Comparison of ENCODE assay signal across 1 cellular context in the genomic region with DNA sequence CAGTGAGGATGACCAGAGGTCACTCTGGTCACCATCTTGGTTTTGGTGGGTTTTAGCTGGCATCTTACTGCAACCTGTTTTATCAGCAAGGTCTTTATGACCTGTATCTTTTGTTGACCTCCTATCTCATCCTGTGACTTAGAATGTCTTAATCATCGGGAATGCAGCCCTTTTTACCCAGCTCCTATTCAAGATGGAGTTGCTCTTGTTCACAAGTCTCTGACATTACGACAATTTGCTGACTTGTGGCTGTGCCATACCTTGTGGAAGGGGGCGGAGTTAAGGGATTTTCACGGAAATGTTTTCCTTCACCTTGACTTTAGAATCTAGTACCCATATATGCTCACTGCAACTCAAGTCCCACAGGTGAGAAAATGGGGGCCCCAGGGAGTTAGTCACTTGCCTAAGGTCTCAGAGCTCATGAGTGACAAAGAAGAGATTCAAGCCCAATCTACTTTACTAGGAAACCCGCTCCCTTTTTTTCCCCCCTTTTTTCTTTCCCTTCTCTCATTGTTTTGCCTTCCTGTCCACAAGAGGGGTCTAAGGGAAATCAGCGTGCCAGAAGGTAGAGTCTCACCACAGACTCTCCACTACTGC.
TF ChIP-seq lines count a peak whose summit lies in the region.

No MANE protein-coding gene starts in this region.

TF ChIP-seq in K562, 482 proteins besides CTCF, POLR2A, EP300 and RAD21 (continued from another document and continues in another):
- TF ChIP-seq, protein P1, sequence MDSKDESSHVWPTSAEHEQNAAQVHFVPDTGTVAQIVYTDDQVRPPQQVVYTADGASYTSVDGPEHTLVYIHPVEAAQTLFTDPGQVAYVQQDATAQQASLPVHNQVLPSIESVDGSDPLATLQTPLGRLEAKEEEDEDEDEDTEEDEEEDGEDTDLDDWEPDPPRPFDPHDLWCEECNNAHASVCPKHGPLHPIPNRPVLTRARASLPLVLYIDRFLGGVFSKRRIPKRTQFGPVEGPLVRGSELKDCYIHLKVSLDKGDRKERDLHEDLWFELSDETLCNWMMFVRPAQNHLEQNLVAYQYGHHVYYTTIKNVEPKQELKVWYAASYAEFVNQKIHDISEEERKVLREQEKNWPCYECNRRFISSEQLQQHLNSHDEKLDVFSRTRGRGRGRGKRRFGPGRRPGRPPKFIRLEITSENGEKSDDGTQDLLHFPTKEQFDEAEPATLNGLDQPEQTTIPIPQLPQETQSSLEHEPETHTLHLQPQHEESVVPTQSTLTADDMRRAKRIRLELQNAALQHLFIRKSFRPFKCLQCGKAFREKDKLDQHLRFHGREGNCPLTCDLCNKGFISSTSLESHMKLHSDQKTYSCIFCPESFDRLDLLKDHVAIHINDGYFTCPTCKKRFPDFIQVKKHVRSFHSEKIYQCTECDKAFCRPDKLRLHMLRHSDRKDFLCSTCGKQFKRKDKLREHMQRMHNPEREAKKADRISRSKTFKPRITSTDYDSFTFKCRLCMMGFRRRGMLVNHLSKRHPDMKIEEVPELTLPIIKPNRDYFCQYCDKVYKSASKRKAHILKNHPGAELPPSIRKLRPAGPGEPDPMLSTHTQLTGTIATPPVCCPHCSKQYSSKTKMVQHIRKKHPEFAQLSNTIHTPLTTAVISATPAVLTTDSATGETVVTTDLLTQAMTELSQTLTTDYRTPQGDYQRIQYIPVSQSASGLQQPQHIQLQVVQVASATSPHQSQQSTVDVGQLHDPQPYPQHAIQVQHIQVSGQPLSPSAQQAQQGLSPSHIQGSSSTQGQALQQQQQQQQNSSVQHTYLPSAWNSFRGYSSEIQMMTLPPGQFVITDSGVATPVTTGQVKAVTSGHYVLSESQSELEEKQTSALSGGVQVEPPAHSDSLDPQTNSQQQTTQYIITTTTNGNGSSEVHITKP (IDR thresholded peaks at IDR 0.05; ENCODE audit: partially characterized antibody): no peak
- no peak for TF ChIP-seq MTA1 (IDR thresholded peaks at IDR 0.05; ENCODE audit: borderline replicate concordance)
- TF ChIP-seq KDM5B (IDR thresholded peaks at IDR 0.05; ENCODE audit: insufficient replicate concordance, low read depth, low read length): no peak
- no peak for TF ChIP-seq POLR2B (IDR thresholded peaks at IDR 0.05; ENCODE audit: low read depth, partially characterized antibody)
- TF ChIP-seq TGIF2 (CRISPR knock-in tag; IDR thresholded peaks at IDR 0.05): no peak
- no peak for TF ChIP-seq KAT8 (IDR thresholded peaks at IDR 0.05; ENCODE audit: low read depth)
- TF ChIP-seq, protein P2, sequence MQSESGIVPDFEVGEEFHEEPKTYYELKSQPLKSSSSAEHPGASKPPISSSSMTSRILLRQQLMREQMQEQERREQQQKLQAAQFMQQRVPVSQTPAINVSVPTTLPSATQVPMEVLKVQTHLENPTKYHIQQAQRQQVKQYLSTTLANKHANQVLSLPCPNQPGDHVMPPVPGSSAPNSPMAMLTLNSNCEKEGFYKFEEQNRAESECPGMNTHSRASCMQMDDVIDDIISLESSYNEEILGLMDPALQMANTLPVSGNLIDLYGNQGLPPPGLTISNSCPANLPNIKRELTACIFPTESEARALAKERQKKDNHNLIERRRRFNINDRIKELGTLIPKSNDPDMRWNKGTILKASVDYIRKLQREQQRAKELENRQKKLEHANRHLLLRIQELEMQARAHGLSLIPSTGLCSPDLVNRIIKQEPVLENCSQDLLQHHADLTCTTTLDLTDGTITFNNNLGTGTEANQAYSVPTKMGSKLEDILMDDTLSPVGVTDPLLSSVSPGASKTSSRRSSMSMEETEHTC (IDR thresholded peaks at IDR 0.05): no peak
- no peak for TF ChIP-seq NFIC (IDR thresholded peaks at IDR 0.05)
- TF ChIP-seq, protein P3, sequence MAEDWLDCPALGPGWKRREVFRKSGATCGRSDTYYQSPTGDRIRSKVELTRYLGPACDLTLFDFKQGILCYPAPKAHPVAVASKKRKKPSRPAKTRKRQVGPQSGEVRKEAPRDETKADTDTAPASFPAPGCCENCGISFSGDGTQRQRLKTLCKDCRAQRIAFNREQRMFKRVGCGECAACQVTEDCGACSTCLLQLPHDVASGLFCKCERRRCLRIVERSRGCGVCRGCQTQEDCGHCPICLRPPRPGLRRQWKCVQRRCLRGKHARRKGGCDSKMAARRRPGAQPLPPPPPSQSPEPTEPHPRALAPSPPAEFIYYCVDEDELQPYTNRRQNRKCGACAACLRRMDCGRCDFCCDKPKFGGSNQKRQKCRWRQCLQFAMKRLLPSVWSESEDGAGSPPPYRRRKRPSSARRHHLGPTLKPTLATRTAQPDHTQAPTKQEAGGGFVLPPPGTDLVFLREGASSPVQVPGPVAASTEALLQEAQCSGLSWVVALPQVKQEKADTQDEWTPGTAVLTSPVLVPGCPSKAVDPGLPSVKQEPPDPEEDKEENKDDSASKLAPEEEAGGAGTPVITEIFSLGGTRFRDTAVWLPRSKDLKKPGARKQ (CRISPR knock-in tag; IDR thresholded peaks at IDR 0.05): peak; percentile 95
- no peak for TF ChIP-seq GTF2F1 (IDR thresholded peaks at IDR 0.05; ENCODE audit: low read depth, low read length)
- TF ChIP-seq ETV1 (tag; conservative IDR thresholded peaks at IDR 0.05; ENCODE audit: low read depth): peak; percentile 84
- peak; percentile 95 for TF ChIP-seq ZNF133 (CRISPR knock-in tag; IDR thresholded peaks at IDR 0.05)
- TF ChIP-seq, protein P4, sequence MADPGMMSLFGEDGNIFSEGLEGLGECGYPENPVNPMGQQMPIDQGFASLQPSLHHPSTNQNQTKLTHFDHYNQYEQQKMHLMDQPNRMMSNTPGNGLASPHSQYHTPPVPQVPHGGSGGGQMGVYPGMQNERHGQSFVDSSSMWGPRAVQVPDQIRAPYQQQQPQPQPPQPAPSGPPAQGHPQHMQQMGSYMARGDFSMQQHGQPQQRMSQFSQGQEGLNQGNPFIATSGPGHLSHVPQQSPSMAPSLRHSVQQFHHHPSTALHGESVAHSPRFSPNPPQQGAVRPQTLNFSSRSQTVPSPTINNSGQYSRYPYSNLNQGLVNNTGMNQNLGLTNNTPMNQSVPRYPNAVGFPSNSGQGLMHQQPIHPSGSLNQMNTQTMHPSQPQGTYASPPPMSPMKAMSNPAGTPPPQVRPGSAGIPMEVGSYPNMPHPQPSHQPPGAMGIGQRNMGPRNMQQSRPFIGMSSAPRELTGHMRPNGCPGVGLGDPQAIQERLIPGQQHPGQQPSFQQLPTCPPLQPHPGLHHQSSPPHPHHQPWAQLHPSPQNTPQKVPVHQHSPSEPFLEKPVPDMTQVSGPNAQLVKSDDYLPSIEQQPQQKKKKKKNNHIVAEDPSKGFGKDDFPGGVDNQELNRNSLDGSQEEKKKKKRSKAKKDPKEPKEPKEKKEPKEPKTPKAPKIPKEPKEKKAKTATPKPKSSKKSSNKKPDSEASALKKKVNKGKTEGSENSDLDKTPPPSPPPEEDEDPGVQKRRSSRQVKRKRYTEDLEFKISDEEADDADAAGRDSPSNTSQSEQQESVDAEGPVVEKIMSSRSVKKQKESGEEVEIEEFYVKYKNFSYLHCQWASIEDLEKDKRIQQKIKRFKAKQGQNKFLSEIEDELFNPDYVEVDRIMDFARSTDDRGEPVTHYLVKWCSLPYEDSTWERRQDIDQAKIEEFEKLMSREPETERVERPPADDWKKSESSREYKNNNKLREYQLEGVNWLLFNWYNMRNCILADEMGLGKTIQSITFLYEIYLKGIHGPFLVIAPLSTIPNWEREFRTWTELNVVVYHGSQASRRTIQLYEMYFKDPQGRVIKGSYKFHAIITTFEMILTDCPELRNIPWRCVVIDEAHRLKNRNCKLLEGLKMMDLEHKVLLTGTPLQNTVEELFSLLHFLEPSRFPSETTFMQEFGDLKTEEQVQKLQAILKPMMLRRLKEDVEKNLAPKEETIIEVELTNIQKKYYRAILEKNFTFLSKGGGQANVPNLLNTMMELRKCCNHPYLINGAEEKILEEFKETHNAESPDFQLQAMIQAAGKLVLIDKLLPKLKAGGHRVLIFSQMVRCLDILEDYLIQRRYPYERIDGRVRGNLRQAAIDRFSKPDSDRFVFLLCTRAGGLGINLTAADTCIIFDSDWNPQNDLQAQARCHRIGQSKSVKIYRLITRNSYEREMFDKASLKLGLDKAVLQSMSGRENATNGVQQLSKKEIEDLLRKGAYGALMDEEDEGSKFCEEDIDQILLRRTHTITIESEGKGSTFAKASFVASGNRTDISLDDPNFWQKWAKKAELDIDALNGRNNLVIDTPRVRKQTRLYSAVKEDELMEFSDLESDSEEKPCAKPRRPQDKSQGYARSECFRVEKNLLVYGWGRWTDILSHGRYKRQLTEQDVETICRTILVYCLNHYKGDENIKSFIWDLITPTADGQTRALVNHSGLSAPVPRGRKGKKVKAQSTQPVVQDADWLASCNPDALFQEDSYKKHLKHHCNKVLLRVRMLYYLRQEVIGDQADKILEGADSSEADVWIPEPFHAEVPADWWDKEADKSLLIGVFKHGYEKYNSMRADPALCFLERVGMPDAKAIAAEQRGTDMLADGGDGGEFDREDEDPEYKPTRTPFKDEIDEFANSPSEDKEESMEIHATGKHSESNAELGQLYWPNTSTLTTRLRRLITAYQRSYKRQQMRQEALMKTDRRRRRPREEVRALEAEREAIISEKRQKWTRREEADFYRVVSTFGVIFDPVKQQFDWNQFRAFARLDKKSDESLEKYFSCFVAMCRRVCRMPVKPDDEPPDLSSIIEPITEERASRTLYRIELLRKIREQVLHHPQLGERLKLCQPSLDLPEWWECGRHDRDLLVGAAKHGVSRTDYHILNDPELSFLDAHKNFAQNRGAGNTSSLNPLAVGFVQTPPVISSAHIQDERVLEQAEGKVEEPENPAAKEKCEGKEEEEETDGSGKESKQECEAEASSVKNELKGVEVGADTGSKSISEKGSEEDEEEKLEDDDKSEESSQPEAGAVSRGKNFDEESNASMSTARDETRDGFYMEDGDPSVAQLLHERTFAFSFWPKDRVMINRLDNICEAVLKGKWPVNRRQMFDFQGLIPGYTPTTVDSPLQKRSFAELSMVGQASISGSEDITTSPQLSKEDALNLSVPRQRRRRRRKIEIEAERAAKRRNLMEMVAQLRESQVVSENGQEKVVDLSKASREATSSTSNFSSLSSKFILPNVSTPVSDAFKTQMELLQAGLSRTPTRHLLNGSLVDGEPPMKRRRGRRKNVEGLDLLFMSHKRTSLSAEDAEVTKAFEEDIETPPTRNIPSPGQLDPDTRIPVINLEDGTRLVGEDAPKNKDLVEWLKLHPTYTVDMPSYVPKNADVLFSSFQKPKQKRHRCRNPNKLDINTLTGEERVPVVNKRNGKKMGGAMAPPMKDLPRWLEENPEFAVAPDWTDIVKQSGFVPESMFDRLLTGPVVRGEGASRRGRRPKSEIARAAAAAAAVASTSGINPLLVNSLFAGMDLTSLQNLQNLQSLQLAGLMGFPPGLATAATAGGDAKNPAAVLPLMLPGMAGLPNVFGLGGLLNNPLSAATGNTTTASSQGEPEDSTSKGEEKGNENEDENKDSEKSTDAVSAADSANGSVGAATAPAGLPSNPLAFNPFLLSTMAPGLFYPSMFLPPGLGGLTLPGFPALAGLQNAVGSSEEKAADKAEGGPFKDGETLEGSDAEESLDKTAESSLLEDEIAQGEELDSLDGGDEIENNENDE (IDR thresholded peaks at IDR 0.05; ENCODE audit: low read depth, low read length): no peak
- no peak for TF ChIP-seq SMARCC2 (IDR thresholded peaks at IDR 0.05; ENCODE audit: low read depth)
- no peak for TF ChIP-seq GATAD2B (IDR thresholded peaks at IDR 0.05; ENCODE audit: borderline replicate concordance)
- TF ChIP-seq, protein P5, sequence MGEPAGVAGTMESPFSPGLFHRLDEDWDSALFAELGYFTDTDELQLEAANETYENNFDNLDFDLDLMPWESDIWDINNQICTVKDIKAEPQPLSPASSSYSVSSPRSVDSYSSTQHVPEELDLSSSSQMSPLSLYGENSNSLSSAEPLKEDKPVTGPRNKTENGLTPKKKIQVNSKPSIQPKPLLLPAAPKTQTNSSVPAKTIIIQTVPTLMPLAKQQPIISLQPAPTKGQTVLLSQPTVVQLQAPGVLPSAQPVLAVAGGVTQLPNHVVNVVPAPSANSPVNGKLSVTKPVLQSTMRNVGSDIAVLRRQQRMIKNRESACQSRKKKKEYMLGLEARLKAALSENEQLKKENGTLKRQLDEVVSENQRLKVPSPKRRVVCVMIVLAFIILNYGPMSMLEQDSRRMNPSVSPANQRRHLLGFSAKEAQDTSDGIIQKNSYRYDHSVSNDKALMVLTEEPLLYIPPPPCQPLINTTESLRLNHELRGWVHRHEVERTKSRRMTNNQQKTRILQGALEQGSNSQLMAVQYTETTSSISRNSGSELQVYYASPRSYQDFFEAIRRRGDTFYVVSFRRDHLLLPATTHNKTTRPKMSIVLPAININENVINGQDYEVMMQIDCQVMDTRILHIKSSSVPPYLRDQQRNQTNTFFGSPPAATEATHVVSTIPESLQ (CRISPR knock-in tag; IDR thresholded peaks at IDR 0.05): no peak
- TF ChIP-seq, protein P6, sequence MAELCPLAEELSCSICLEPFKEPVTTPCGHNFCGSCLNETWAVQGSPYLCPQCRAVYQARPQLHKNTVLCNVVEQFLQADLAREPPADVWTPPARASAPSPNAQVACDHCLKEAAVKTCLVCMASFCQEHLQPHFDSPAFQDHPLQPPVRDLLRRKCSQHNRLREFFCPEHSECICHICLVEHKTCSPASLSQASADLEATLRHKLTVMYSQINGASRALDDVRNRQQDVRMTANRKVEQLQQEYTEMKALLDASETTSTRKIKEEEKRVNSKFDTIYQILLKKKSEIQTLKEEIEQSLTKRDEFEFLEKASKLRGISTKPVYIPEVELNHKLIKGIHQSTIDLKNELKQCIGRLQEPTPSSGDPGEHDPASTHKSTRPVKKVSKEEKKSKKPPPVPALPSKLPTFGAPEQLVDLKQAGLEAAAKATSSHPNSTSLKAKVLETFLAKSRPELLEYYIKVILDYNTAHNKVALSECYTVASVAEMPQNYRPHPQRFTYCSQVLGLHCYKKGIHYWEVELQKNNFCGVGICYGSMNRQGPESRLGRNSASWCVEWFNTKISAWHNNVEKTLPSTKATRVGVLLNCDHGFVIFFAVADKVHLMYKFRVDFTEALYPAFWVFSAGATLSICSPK (IDR thresholded peaks at IDR 0.05; ENCODE audit: borderline replicate concordance): no peak
- TF ChIP-seq HMG20B (CRISPR knock-in tag; IDR thresholded peaks at IDR 0.05): 0 out of 2 replicates have a peak, but pooled peaks have one; percentile 68
- TF ChIP-seq ZNF311 (CRISPR knock-in tag; IDR thresholded peaks at IDR 0.05): peak; percentile 98
- TF ChIP-seq MYC (IDR thresholded peaks at IDR 0.05; ENCODE audit: low read depth, low read length): no peak
- peak; percentile 99 for TF ChIP-seq MYC (CRISPR knock-in tag; IDR thresholded peaks at IDR 0.05; ENCODE audit: borderline replicate concordance, low read depth)
- TF ChIP-seq BCL6 (CRISPR knock-in tag; IDR thresholded peaks at IDR 0.05): peak; percentile 95
- no peak for TF ChIP-seq PHB2 (IDR thresholded peaks at IDR 0.05; ENCODE audit: low read depth)
- TF ChIP-seq ATF7 (IDR thresholded peaks at IDR 0.05): no peak
- TF ChIP-seq ZNF224 (CRISPR knock-in tag; IDR thresholded peaks at IDR 0.05): no peak
- peak; percentile 93; the same call in 1 of the 2 replicates for TF ChIP-seq HOXB6 (CRISPR knock-in tag; IDR thresholded peaks at IDR 0.05; ENCODE audit: borderline replicate concordance)
- peak; percentile 95 for TF ChIP-seq ILK (tag; IDR thresholded peaks at IDR 0.05; ENCODE audit: borderline replicate concordance, low read depth)
- TF ChIP-seq, protein P7, sequence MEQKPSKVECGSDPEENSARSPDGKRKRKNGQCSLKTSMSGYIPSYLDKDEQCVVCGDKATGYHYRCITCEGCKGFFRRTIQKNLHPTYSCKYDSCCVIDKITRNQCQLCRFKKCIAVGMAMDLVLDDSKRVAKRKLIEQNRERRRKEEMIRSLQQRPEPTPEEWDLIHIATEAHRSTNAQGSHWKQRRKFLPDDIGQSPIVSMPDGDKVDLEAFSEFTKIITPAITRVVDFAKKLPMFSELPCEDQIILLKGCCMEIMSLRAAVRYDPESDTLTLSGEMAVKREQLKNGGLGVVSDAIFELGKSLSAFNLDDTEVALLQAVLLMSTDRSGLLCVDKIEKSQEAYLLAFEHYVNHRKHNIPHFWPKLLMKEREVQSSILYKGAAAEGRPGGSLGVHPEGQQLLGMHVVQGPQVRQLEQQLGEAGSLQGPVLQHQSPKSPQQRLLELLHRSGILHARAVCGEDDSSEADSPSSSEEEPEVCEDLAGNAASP (IDR thresholded peaks at IDR 0.05): no peak
- TF ChIP-seq ZNF217 (CRISPR knock-in tag; IDR thresholded peaks at IDR 0.05): no peak
- no peak for TF ChIP-seq ZFP36 (IDR thresholded peaks at IDR 0.05; ENCODE audit: low read depth, low read length, partially characterized antibody)
- TF ChIP-seq ZNF57 (CRISPR knock-in tag; IDR thresholded peaks at IDR 0.05): peak; percentile 76; the same call in 1 of the 2 replicates
- TF ChIP-seq ZFP1 (CRISPR knock-in tag; IDR thresholded peaks at IDR 0.05): peak; percentile 91
